ENCODE assay signal across 14 cellular contexts in genomic region chr6:10882253-10882630, GRCh38. TPM values are rescaled to one million over a fixed set of nuclear protein-coding genes. Genes with fewer than 3 reads are reported as not detected.
DNase-seq lines count a peak whose midpoint lies in the region; ATAC-seq and TF ChIP-seq lines count a peak whose summit lies in the region.
"Not testable (repeated sequence)": the region's sequence is repeated elsewhere in the genome, so short reads cannot be mapped to it uniquely, and the experiment has no call there.
"Had no signal": no experiment of that assay in that cellular context is flagged by ENCODE, and none has a peak within 500 bp of the region (broad histone marks: within the 10 kb centered on the region; RNA-seq: fewer than 3 reads in every experiment).

No MANE protein-coding gene starts in this region.

- not testable (repeated sequence) for H3K9me3 ChIP-seq in HUES48 (ENCODE audit: control insufficient read depth, insufficient read depth, low read length); iPS-15b (ENCODE audit: control insufficient read depth, insufficient read depth, low read length); neural progenitor cell (ENCODE audit: low read depth)

- H3K4me2 ChIP-seq in neural progenitor cell: peak overlapping the region; percentile 74

- peaks cover 28% of the 10 kb centered on the region for H3F3A ChIP-seq in neural progenitor cell (ENCODE audit: low read depth)

- not testable (repeated sequence) for H3K27ac Mint-ChIP-seq in activated T-cell treated with anti-CD3 and anti-CD28 coated beads, Interleukin-2, amount 50 U/mL, for 72 hours; glutamatergic neuron (ENCODE audit: unreplicated experiment); memory B cell; neural progenitor cell; type B pancreatic cell

- peaks cover 72% of the 10 kb centered on the region for H3K27me3 ChIP-seq in HUES48 (ENCODE audit: control insufficient read depth, insufficient read depth, low read length)
- H3K27me3 ChIP-seq in iPS-15b (ENCODE audit: control insufficient read depth, insufficient read depth, low read length): peaks cover 70% of the 10 kb centered on the region
- peaks cover 92% of the 10 kb centered on the region for H3K27me3 ChIP-seq in neural progenitor cell

- H3K4me3 ChIP-seq in HUES48 (ENCODE audit: low read depth, low read length) (peak overlapping the region; percentile 68), iPS-15b (ENCODE audit: low read depth, low read length) (peak overlapping the region; percentile 58), neural progenitor cell (peak overlapping the region; percentile 40)

- TF ChIP-seq CTCF in glutamatergic neuron (IDR thresholded peaks at IDR 0.05; ENCODE audit: partially characterized antibody, unreplicated experiment); neural progenitor cell (IDR thresholded peaks at IDR 0.05); type B pancreatic cell (conservative IDR thresholded peaks at IDR 0.05): not testable (repeated sequence)

- ATAC-seq in activated T-cell treated with anti-CD3 and anti-CD28 coated beads, Interleukin-2, amount 50 U/mL, for 72 hours (replicated peaks in 1 of 2); memory B cell (ENCODE audit: low read depth): not testable (repeated sequence)

- not testable (repeated sequence) for H2AFZ ChIP-seq in neural progenitor cell (replicated peaks)

- H3K4me1 ChIP-seq in HUES48 (ENCODE audit: control insufficient read depth, insufficient read depth, low read length); iPS-15b (ENCODE audit: control insufficient read depth, insufficient read depth, low read length); neural progenitor cell: not testable (repeated sequence)

- H3K27ac ChIP-seq in HUES48 (ENCODE audit: low read depth, low read length); neural progenitor cell: not testable (repeated sequence)

- not testable (repeated sequence) for H3K9me3 Mint-ChIP-seq in activated T-cell treated with anti-CD3 and anti-CD28 coated beads, Interleukin-2, amount 50 U/mL, for 72 hours; glutamatergic neuron (ENCODE audit: unreplicated experiment); memory B cell; neural progenitor cell; type B pancreatic cell

- H4K20me1 ChIP-seq in neural progenitor cell (ENCODE audit: low read depth): peaks cover 19% of the 10 kb centered on the region

- not testable (repeated sequence) for H3K36me3 Mint-ChIP-seq in activated T-cell treated with anti-CD3 and anti-CD28 coated beads, Interleukin-2, amount 50 U/mL, for 72 hours (ENCODE audit: insufficient read depth in 2 of 2); glutamatergic neuron (ENCODE audit: unreplicated experiment); memory B cell; neural progenitor cell; type B pancreatic cell

- peak overlapping the region; percentile 27 to 63 for H3K4me3 Mint-ChIP-seq in activated T-cell treated with anti-CD3 and anti-CD28 coated beads, Interleukin-2, amount 50 U/mL, for 72 hours
- H3K4me3 Mint-ChIP-seq in glutamatergic neuron (ENCODE audit: unreplicated experiment) (peak overlapping the region; percentile 74), memory B cell (peak overlapping the region; percentile 14), neural progenitor cell (peak overlapping the region; percentile 46), type B pancreatic cell (peak overlapping the region; percentile 82)

- H3K9ac ChIP-seq in HUES48 (ENCODE audit: low read depth, low read length); iPS-15b (ENCODE audit: low read depth, low read length); neural progenitor cell: not testable (repeated sequence)

- not testable (repeated sequence) for H3K79me2 ChIP-seq in neural progenitor cell (ENCODE audit: low read depth)

- H3K4me1 Mint-ChIP-seq in activated T-cell treated with anti-CD3 and anti-CD28 coated beads, Interleukin-2, amount 50 U/mL, for 72 hours (ENCODE audit: low read depth): peaks cover 32% of the 10 kb centered on the region
- not testable (repeated sequence) for H3K4me1 Mint-ChIP-seq in glutamatergic neuron (ENCODE audit: low read depth, unreplicated experiment); memory B cell; neural progenitor cell; type B pancreatic cell (ENCODE audit: unreplicated experiment)

- H3K36me3 ChIP-seq in HUES48 (ENCODE audit: control insufficient read depth, insufficient read depth, low read length); iPS-15b (ENCODE audit: control insufficient read depth, insufficient read depth, low read length); neural progenitor cell: not testable (repeated sequence)

- DNase-seq in activated T-cell treated with anti-CD3 and anti-CD28 coated beads, Interleukin-2, amount 50 U/mL, for 72 hours; glutamatergic neuron; memory B cell (ENCODE audit: low spot score in 2 of 2); neural progenitor cell (ENCODE audit: low spot score); type B pancreatic cell (ENCODE audit: extremely low spot score, unreplicated experiment): not testable (repeated sequence)

- H3K27me3 Mint-ChIP-seq in activated T-cell treated with anti-CD3 and anti-CD28 coated beads, Interleukin-2, amount 50 U/mL, for 72 hours (ENCODE audit: low read depth): peaks cover 79% of the 10 kb centered on the region
- H3K27me3 Mint-ChIP-seq in glutamatergic neuron (ENCODE audit: unreplicated experiment): peaks cover 26% of the 10 kb centered on the region
- peaks cover 20% of the 10 kb centered on the region for H3K27me3 Mint-ChIP-seq in memory B cell
- H3K27me3 Mint-ChIP-seq in neural progenitor cell (ENCODE audit: insufficient read depth, low read depth): peaks cover 54% of the 10 kb centered on the region
- H3K27me3 Mint-ChIP-seq in type B pancreatic cell: peaks cover 80% of the 10 kb centered on the region

RNA-seq across cellular contexts. Expression of gene GCM2, which starts 0.4 kb away (rescaled TPM):
- total RNA-seq in activated T-cell treated with anti-CD3 and anti-CD28 coated beads, Interleukin-2, amount 50 U/mL, for 72 hours: not detected
- total RNA-seq in glutamatergic neuron (ENCODE audit: unreplicated experiment) (not detected), neural progenitor cell (ENCODE audit: low replicate concordance) (not detected in 2 replicates), type B pancreatic cell (ENCODE audit: low replicate concordance) (not detected in 2 replicates)
- total RNA-seq: CD4-positive, alpha-beta T cell; HFFc6; HT1080; PC-9; Right ventricle myocardium inferior; RPMI7951; SJCRH30 had no signal

RNA-seq across cellular contexts. Expression of gene SYCP2L, which starts 4.6 kb away (rescaled TPM):
- total RNA-seq in activated T-cell treated with anti-CD3 and anti-CD28 coated beads, Interleukin-2, amount 50 U/mL, for 72 hours: under 1 TPM in 1 of 2 donors, not detected in 1; 0.14 TPM
- 20.5 TPM for total RNA-seq in glutamatergic neuron (ENCODE audit: unreplicated experiment)
- 8.9 and 12.5 TPM in 2 replicates for total RNA-seq in neural progenitor cell (ENCODE audit: low replicate concordance)
- 4.9 and 6.9 TPM in 2 replicates for total RNA-seq in type B pancreatic cell (ENCODE audit: low replicate concordance)
- total RNA-seq: HFFc6, HT1080 had no signal

RNA-seq across cellular contexts. Expression of gene MAK, which starts 43.9 kb away (rescaled TPM):
- under 1 TPM; 0.48 to 0.90 TPM for total RNA-seq in activated T-cell treated with anti-CD3 and anti-CD28 coated beads, Interleukin-2, amount 50 U/mL, for 72 hours
- total RNA-seq in glutamatergic neuron (ENCODE audit: unreplicated experiment): not detected
- total RNA-seq in neural progenitor cell (ENCODE audit: low replicate concordance): 1.7 and 4.2 TPM in 2 replicates
- 0.43 and 1.6 TPM in 2 replicates for total RNA-seq in type B pancreatic cell (ENCODE audit: low replicate concordance)
- total RNA-seq: HFFc6, HT1080, Right ventricle myocardium inferior, RPMI7951 had no signal

Comparison
In these comparisons a context has a peak if more than half of its experiments do, and no peak if none do; other contexts are left out.
1. H3K4me3 Mint-ChIP-seq: peak in every context shown above with its lines; median percentile 82 in type B pancreatic cell; 74 in glutamatergic neuron; 46 in neural progenitor cell; 45 in activated T-cell treated with anti-CD3 and anti-CD28 coated beads, Interleukin-2, amount 50 U/mL, for 72 hours; 14 in memory B cell.